Comparison of ENCODE assay signal across 8 cellular contexts in genomic region chr1:46616277-46617107, GRCh38. TPM values are rescaled to one million over a fixed set of nuclear protein-coding genes. Genes with fewer than 3 reads are reported as not detected.
DNase-seq lines count a peak whose midpoint lies in the region; ATAC-seq and TF ChIP-seq lines count a peak whose summit lies in the region.

TSS of gene MOB3C (minus strand) at chr1:46616811. CDS start at chr1:46613321, 3,490 bp downstream.

- no peaks in the 10 kb centered on the region for H3K9me2 ChIP-seq in hepatocyte (replicated peaks; ENCODE audit: insufficient read depth)

- in situ Hi-C loops in astrocyte of the cerebellum (cut with HindIII; ENCODE audit: low sequenced_read_pairs): no loop called here

- peak within 1 kb of the TSS; percentile 93 to 99 (median 97) for H3K27ac Mint-ChIP-seq in CD4-positive, CD25-positive, alpha-beta regulatory T cell

- H3K27me3 Mint-ChIP-seq in CD4-positive, CD25-positive, alpha-beta regulatory T cell: no peaks in the 10 kb centered on the region

- H3K36me3 Mint-ChIP-seq in CD4-positive, CD25-positive, alpha-beta regulatory T cell: peaks cover 5% of the 10 kb centered on the region

- H3K4me3 Mint-ChIP-seq in CD4-positive, CD25-positive, alpha-beta regulatory T cell: peak within 1 kb of the TSS; percentile 88 to 95 (median 94)

- no peaks in the 10 kb centered on the region for H3K9me3 Mint-ChIP-seq in CD4-positive, CD25-positive, alpha-beta regulatory T cell

- peaks cover 49% of the 10 kb centered on the region for H3K4me1 ChIP-seq in CD4-positive, CD25-positive, alpha-beta regulatory T cell (ENCODE audit: control insufficient read depth, insufficient read depth, low read length, poor library complexity, severe bottlenecking)
- H3K4me1 ChIP-seq in hepatocyte (ENCODE audit: insufficient read depth): peaks cover 13% of the 10 kb centered on the region

- H4K20me1 ChIP-seq in hepatocyte (ENCODE audit: insufficient read depth, poor library complexity, severe bottlenecking): no peaks in the 10 kb centered on the region

- TF ChIP-seq CTCF in astrocyte of the cerebellum (IDR thresholded peaks at IDR 0.05; ENCODE audit: low read depth, low read length, missing control alignments): no peak
- TF ChIP-seq CTCF in hepatocyte (IDR thresholded peaks at IDR 0.05; ENCODE audit: poor library complexity): no peak
- no peak for TF ChIP-seq CTCF in retinal pigment epithelial cell (conservative IDR thresholded peaks at IDR 0.05; ENCODE audit: low read depth, low read length)

- peak within 1 kb of the TSS; percentile 84 for H2AFZ ChIP-seq in hepatocyte

- peaks cover 19% of the 10 kb centered on the region for H3K79me2 ChIP-seq in hepatocyte

- 2% methylated on average over 47 of the region's 62 CpGs for WGBS in hepatocyte (ENCODE audit: low lambda C conversion rate, missing lambda C conversion rate)

- DNase-seq in CD4-positive, CD25-positive, alpha-beta regulatory T cell: peak; percentile 59 to 73 (median 61)
- DNase-seq in HS-27A (ENCODE audit: low read depth): peak; percentile 42
- DNase-seq in T-helper 22 cell (ENCODE audit: low read depth): peak; percentile 59
- peak; percentile 26 for DNase-seq in astrocyte of the cerebellum (ENCODE audit: low read depth)
- peak; percentile 84 for DNase-seq in hepatocyte (ENCODE audit: low spot score)
- no peak for DNase-seq in retinal pigment epithelial cell (ENCODE audit: low read depth)
- no peak for DNase-seq in NCI-H1092 (lab: John Stamatoyannopoulos, UW)

- peak within 1 kb of the TSS; percentile 79 for H3K4me3 ChIP-seq in CD4-positive, CD25-positive, alpha-beta regulatory T cell (ENCODE audit: low read depth, low read length)
- H3K4me3 ChIP-seq in astrocyte of the cerebellum (ENCODE audit: low read depth, low read length) (peak within 1 kb of the TSS; percentile 65), hepatocyte (peak within 1 kb of the TSS; percentile 84), retinal pigment epithelial cell (ENCODE audit: low read length) (peak within 1 kb of the TSS; percentile 73)

- no peaks in the 10 kb centered on the region for H3K27me3 ChIP-seq in CD4-positive, CD25-positive, alpha-beta regulatory T cell (ENCODE audit: control insufficient read depth, insufficient read depth, low read length)
- no peaks in the 10 kb centered on the region for H3K27me3 ChIP-seq in hepatocyte

- peak; percentile 67 to 78 for ATAC-seq in CD4-positive, CD25-positive, alpha-beta regulatory T cell (ENCODE audit: low read depth in 2 of 2)
- ATAC-seq in GM19452 (IDR thresholded peaks at IDR 0.05; ENCODE audit: unreplicated experiment): peak; percentile 68

- peak within 1 kb of the TSS; percentile 96 for H3K4me2 ChIP-seq in hepatocyte

- no peaks in the 10 kb centered on the region for H3K9me3 ChIP-seq in CD4-positive, CD25-positive, alpha-beta regulatory T cell (ENCODE audit: control insufficient read depth in 2 of 2, low read length in 2 of 2)
- no peaks in the 10 kb centered on the region for H3K9me3 ChIP-seq in hepatocyte (ENCODE audit: low read depth)

- peaks cover 6% of the 10 kb centered on the region for H3K36me3 ChIP-seq in CD4-positive, CD25-positive, alpha-beta regulatory T cell (ENCODE audit: control insufficient read depth, insufficient read depth, low read length)
- H3K36me3 ChIP-seq in hepatocyte (replicated peaks; ENCODE audit: insufficient read depth, low read depth): no peaks in the 10 kb centered on the region

- peaks cover 0 to 59% (median 30%) of the 10 kb centered on the region in 4 donors for H3K4me1 Mint-ChIP-seq in CD4-positive, CD25-positive, alpha-beta regulatory T cell

- H3K27ac ChIP-seq in CD4-positive, CD25-positive, alpha-beta regulatory T cell (ENCODE audit: insufficient read depth, low read length, poor library complexity, severe bottlenecking): peak within 1 kb of the TSS; percentile 81
- peak within 1 kb of the TSS; percentile 92 for H3K27ac ChIP-seq in hepatocyte

RNA-seq across cellular contexts. Expression of gene MOB3C, which starts in this region (rescaled TPM):
- 13.6 TPM for total RNA-seq in CD4-positive, CD25-positive, alpha-beta regulatory T cell
- polyA plus RNA-seq in CD4-positive, CD25-positive, alpha-beta regulatory T cell: 10 to 100 TPM in 2 of 4 donors, 1 to 10 TPM in 2; 6.4 to 16.0 (median 10.0) TPM
- total RNA-seq in hepatocyte: 5.3 and 6.6 TPM in 2 replicates
- 5.1 and 5.8 TPM in 2 replicates for polyA plus RNA-seq in hepatocyte

Comparison
In these comparisons a context has a peak if more than half of its experiments do, and no peak if none do; other contexts are left out.
1. DNase-seq: peak in CD4-positive, CD25-positive, alpha-beta regulatory T cell (3 of 3), HS-27A (single experiment), T-helper 22 cell (single experiment), astrocyte of the cerebellum (single experiment) and hepatocyte (single experiment); none in retinal pigment epithelial cell (single experiment) and NCI-H1092 (single experiment).
2. Peak in every context shown above with its lines, with median percentiles within 50 percentile points of each other: H3K4me3 ChIP-seq.